ENCODE assay signal across 8 cellular contexts in genomic region chr4:122577808-122578781, GRCh38. TPM values are rescaled to one million over a fixed set of nuclear protein-coding genes. Genes with fewer than 3 reads are reported as not detected.
A peak's percentile ranks its signal among the peaks of the same experiment; 100 is the strongest.
DNase-seq lines count a peak whose midpoint lies in the region; ATAC-seq and TF ChIP-seq lines count a peak whose summit lies in the region.

No MANE protein-coding gene starts in this region.

- no peaks in the 10 kb centered on the region for H3K9me2 ChIP-seq in DOHH2 (replicated peaks; ENCODE audit: control insufficient read depth, low read length)

- no peak overlapping the region for H3K27ac ChIP-seq in DOHH2 (ENCODE audit: low read depth, low read length)
- H3K27ac ChIP-seq in SJCRH30, result no peak overlapping the region

- H3F3A ChIP-seq in DOHH2 (ENCODE audit: control insufficient read depth, insufficient read depth), result no peaks in the 10 kb centered on the region

- no peaks in the 10 kb centered on the region for H3K79me2 ChIP-seq in DOHH2 (ENCODE audit: control insufficient read depth, low read length)

- DNase-seq in GM20000 (ENCODE audit: low spot score) (peak; percentile 51), SJCRH30 (peak; percentile 74 to 86), head of caudate nucleus (peak in 40 of 42 donors; percentile 5 to 84 (median 56)), sciatic nerve (ENCODE audit: low spot score) (no peak)
- DNase-seq in activated naive CD4-positive, alpha-beta T cell (lab: John Stamatoyannopoulos, UW), result peak in 3 of 4 experiments; percentile 4 to 39 (median 31)
- DNase-seq in stimulated activated CD4-positive, alpha-beta T cell treated with anti-CD3 and anti-CD28 coated beads, Interleukin-1b, Interleukin-23, amount 100 ng/mL, for 48 hours, result peak; percentile 73

- TF ChIP-seq CTCF in DOHH2 (IDR thresholded peaks at IDR 0.05; ENCODE audit: low read depth, low read length, poor library complexity, severe bottlenecking), result peak; percentile 61
- peak; percentile 65 for TF ChIP-seq CTCF in GM20000 (IDR thresholded peaks at IDR 0.05; ENCODE audit: extremely low read depth, missing control alignments)

- H3K9me3 ChIP-seq in DOHH2 (ENCODE audit: control insufficient read depth, insufficient read depth, low read length) (no peaks in the 10 kb centered on the region), SJCRH30 (replicated peaks) (no peaks in the 10 kb centered on the region; the same call in 1 of the 2 replicates)

- H3K4me1 ChIP-seq in DOHH2 (ENCODE audit: control insufficient read depth, low read length) (peaks cover 5% of the 10 kb centered on the region; the same call in 1 of the 2 replicates), SJCRH30 (peaks cover 4% of the 10 kb centered on the region)

- H3K4me3 ChIP-seq in DOHH2 (ENCODE audit: low read length) (no peak overlapping the region), SJCRH30 (no peak overlapping the region; the same call in 1 of the 2 replicates)

- intact Hi-C loops in head of caudate nucleus (cut with DNase I), result no loop called here
- intact Hi-C loops in sciatic nerve (cut with DNase I), result no loop called here

- peaks cover 6% of the 10 kb centered on the region for H3K27me3 ChIP-seq in DOHH2 (ENCODE audit: control insufficient read depth, low read length)
- no peaks in the 10 kb centered on the region for H3K27me3 ChIP-seq in SJCRH30

- H3K36me3 ChIP-seq in DOHH2 (ENCODE audit: control insufficient read depth, low read length), result no peaks in the 10 kb centered on the region
- no peaks in the 10 kb centered on the region for H3K36me3 ChIP-seq in SJCRH30

- no peaks in the 10 kb centered on the region for H4K20me1 ChIP-seq in DOHH2 (ENCODE audit: control insufficient read depth, insufficient read depth, low read depth, low read length)

- H3K4me2 ChIP-seq in DOHH2 (ENCODE audit: low read length), result peak overlapping the region; percentile 13; the same call in 1 of the 2 replicates

- ATAC-seq in HG03571 (IDR thresholded peaks at IDR 0.05; ENCODE audit: unreplicated experiment), result peak; percentile 68
- no peak for ATAC-seq in sciatic nerve

RNA-seq across cellular contexts. Expression of gene IL21, which starts 42.8 kb away (rescaled TPM):
- total RNA-seq in SJCRH30 (2014; rRNA removed; shearing (Covaris generic)), result not detected in 2 replicates
- total RNA-seq in sciatic nerve, result not detected
